Comparison of ENCODE assay signal across 8 cellular contexts in the genomic region with DNA sequence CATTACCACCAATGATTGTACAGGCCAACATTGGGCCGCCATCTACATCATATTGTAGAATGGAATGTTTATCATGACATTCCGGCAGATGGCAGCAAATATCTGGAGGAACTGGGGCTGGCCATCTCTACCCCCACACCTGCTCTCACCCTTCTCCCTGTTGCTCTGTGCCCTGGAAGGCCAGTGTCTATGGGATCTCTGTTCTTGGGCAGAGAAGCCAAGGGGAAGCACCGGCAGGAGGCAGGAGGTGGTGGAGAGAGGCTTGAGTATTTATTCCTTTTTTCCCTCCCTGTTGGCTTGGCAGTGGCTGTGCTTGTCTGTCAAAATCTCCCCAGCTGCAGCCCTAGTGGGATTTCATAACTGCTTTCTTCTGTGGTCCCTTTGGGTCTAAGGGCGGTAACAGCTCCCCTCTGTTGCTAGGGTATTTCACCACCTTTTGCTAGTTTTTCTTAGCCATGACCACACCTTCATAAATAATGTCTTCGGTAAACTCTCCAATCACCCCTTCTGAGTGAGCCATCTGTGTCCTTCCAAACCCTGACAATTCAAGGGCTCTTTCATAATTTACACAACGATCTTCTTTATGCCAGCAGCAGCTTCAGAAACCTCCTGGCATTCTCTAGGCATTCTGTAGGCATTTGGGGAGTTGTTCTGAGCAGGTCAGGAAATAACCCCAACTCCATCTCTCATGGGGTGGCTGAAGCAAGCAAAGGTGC.
DNase-seq lines count a peak whose midpoint lies in the region; ATAC-seq and TF ChIP-seq lines count a peak whose summit lies in the region.

No MANE protein-coding gene starts in this region.

- DNase-seq in MCF 10A (ENCODE audit: unreplicated experiment) (peak; percentile 49), breast epithelium (ENCODE audit: low spot score in 2 of 2) (no peak), NCI-H446 treated with DMSO at 0.1 percent for 48 hours (lab: John Stamatoyannopoulos, UW) (peak; percentile 20), endodermal cell (peak; percentile 58), HK-2 (ENCODE audit: unreplicated experiment) (no peak), NCI-H345 treated with DMSO at 0.1 percent for 48 hours (lab: John Stamatoyannopoulos, UW; ENCODE audit: unreplicated experiment) (no peak)

- H3K4me3 Mint-ChIP-seq in MCF 10A (ENCODE audit: unreplicated experiment) (no peak overlapping the region), endodermal cell (no peak overlapping the region)

- H3K36me3 ChIP-seq in breast epithelium (no peaks in the 10 kb centered on the region), endodermal cell (ENCODE audit: control insufficient read depth, insufficient read depth, low read length) (no peaks in the 10 kb centered on the region)

- H3K4me3 ChIP-seq in breast epithelium (no peak overlapping the region), endodermal cell (ENCODE audit: low read length) (no peak overlapping the region)

- POLR2A ChIA-PET in MCF 10A (lab: Yijun Ruan, JAX): interaction anchor here (0.6 kb wide), 1 partner anchor 55 kb away, joined by 4 read pairs; no protein-coding TSS in a partner anchor

- H3K27ac Mint-ChIP-seq in MCF 10A (ENCODE audit: low read depth, unreplicated experiment): no peak overlapping the region
- no peak overlapping the region for H3K27ac Mint-ChIP-seq in endodermal cell

- peak; percentile 39 for TF ChIP-seq CTCF in MCF 10A (IDR thresholded peaks at IDR 0.05; ENCODE audit: unreplicated experiment)
- no peak for TF ChIP-seq CTCF in breast epithelium (IDR thresholded peaks at IDR 0.05)
- TF ChIP-seq CTCF in endodermal cell (conservative IDR thresholded peaks at IDR 0.05): peak; percentile 44

- H3K9ac ChIP-seq in endodermal cell (ENCODE audit: extremely low read depth, low read length, poor library complexity, severe bottlenecking): no peak overlapping the region

- H3K27ac ChIP-seq in breast epithelium (no peak overlapping the region), endodermal cell (ENCODE audit: low read depth, low read length) (no peak overlapping the region)

- H3K9me3 ChIP-seq in breast epithelium: peaks cover 0 to 3% of the 10 kb centered on the region in 2 donors
- no peaks in the 10 kb centered on the region for H3K9me3 ChIP-seq in endodermal cell (ENCODE audit: control insufficient read depth, low read length)

- H3K4me1 ChIP-seq in breast epithelium: no peaks in the 10 kb centered on the region
- H3K4me1 ChIP-seq in endodermal cell (ENCODE audit: control insufficient read depth, insufficient read depth, low read length): no peaks in the 10 kb centered on the region

- no peak for TF ChIP-seq POLR2A in breast epithelium (IDR thresholded peaks at IDR 0.05)

- intact Hi-C loops in MCF 10A (cut with micrococcal nuclease): no loop called here
- intact Hi-C loops in breast epithelium (cut with DNase I; ENCODE audit: low total_unique reads): loop anchor here (5.0 kb wide), 1 partner anchor 589 kb away; no protein-coding TSS in a partner anchor

- H3K9me3 Mint-ChIP-seq in MCF 10A (ENCODE audit: unreplicated experiment) (no peaks in the 10 kb centered on the region), endodermal cell (peaks cover 5% of the 10 kb centered on the region)

- H3K27me3 ChIP-seq in breast epithelium (peaks cover 0 to 22% of the 10 kb centered on the region in 2 donors), endodermal cell (ENCODE audit: control insufficient read depth, insufficient read depth, low read length, poor library complexity, severe bottlenecking) (no peaks in the 10 kb centered on the region)

- H3K36me3 Mint-ChIP-seq in MCF 10A (ENCODE audit: insufficient read depth, unreplicated experiment) (no peaks in the 10 kb centered on the region), endodermal cell (ENCODE audit: low read depth) (no peaks in the 10 kb centered on the region)

- no peak for ATAC-seq in GM21825 (IDR thresholded peaks at IDR 0.05; ENCODE audit: unreplicated experiment)
- no peak for ATAC-seq in HG03442 (IDR thresholded peaks at IDR 0.05; ENCODE audit: unreplicated experiment)

- H3K27me3 Mint-ChIP-seq in MCF 10A (ENCODE audit: insufficient read depth, unreplicated experiment): peaks cover 38% of the 10 kb centered on the region
- peaks cover 8% of the 10 kb centered on the region for H3K27me3 Mint-ChIP-seq in endodermal cell (ENCODE audit: insufficient read depth)

- BruUV-seq in MCF 10A (replicated peaks; lab: Mats Ljungman, UMichigan): no TSS peak

- 50 to 59% methylated on average over 2 to 6 of the region's 6 CpGs for WGBS in endodermal cell (ENCODE audit: insufficient coverage in 1 of 2, insufficient read length in 1 of 2), 2 experiments

- H3K4me1 Mint-ChIP-seq in MCF 10A (ENCODE audit: insufficient read depth, unreplicated experiment) (no peaks in the 10 kb centered on the region), endodermal cell (no peaks in the 10 kb centered on the region)

- CTCF ChIA-PET in MCF 10A (lab: Yijun Ruan, JAX): interaction anchor here (0.8 to 1.3 kb wide), 3 partner anchors 50 to 531 kb away, joined by 3 to 4 read pairs (median 3); no protein-coding TSS in a partner anchor

Comparison
In these comparisons a context has a peak if more than half of its experiments do, and no peak if none do; other contexts are left out.
1. DNase-seq: peak in MCF 10A (single experiment), NCI-H446 treated with DMSO at 0.1 percent for 48 hours (single experiment) and endodermal cell (single experiment); none in breast epithelium (0 of 2), HK-2 (single experiment) and NCI-H345 treated with DMSO at 0.1 percent for 48 hours (single experiment).
2. CTCF ChIP-seq: peak in MCF 10A (single experiment) and endodermal cell (single experiment); none in breast epithelium (0 of 3).